Comparison of ENCODE assay signal across 21 cellular contexts in the genomic region with DNA sequence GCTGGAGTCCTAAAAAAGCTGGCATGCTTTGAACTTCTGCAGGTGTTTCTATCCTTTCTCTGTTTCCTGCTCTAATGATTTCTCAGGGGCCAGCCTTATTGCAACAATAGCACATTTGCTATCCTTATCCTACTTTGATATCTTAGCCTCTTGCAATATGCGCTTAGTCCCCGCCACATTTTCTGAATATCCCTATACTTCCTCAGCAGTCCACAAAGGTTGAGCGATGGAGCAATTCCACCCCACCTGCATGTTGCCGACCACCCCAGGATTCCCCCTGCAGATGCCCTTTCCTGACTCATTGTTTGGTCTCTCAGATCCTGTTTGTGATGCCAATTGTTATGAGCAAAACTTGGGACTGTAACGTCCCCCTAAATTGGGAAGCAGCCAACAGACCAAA. TPM values are rescaled to one million over a fixed set of nuclear protein-coding genes. Genes with fewer than 3 reads are reported as not detected.
A peak's percentile ranks its signal among the peaks of the same experiment; 100 is the strongest.
DNase-seq lines count a peak whose midpoint lies in the region; ATAC-seq, FAIRE-seq and TF ChIP-seq lines count a peak whose summit lies in the region.
"Had no signal": no experiment of that assay in that cellular context is flagged by ENCODE, and none has a peak within 500 bp of the region (broad histone marks: within the 10 kb centered on the region; RNA-seq: fewer than 3 reads in every experiment).

No MANE protein-coding gene starts in this region.

- H3K4me2 ChIP-seq in K562 (ENCODE audit: insufficient read depth, low read length): no peak overlapping the region

- H3K4me1 Mint-ChIP-seq in activated naive CD8-positive, alpha-beta T cell treated with anti-CD3 and anti-CD28 coated beads for 36 hours: peaks cover 3% of the 10 kb centered on the region
- H3K4me1 Mint-ChIP-seq in activated naive CD8-positive, alpha-beta T cell treated with anti-CD3 and anti-CD28 coated beads, Interleukin-2, amount 50 U/mL, for 24 hours: no peaks in the 10 kb centered on the region

- no peaks in the 10 kb centered on the region for H3K9me3 Mint-ChIP-seq in activated naive CD8-positive, alpha-beta T cell treated with anti-CD3 and anti-CD28 coated beads for 36 hours
- H3K9me3 Mint-ChIP-seq in activated naive CD8-positive, alpha-beta T cell treated with anti-CD3 and anti-CD28 coated beads, Interleukin-2, amount 50 U/mL, for 24 hours: no peaks in the 10 kb centered on the region
- H3K9me3 Mint-ChIP-seq: CD8-positive, alpha-beta T cell had no signal

- H3K4me3 ChIP-seq in Jurkat, Clone E6-1 (ENCODE audit: low read length): no peak overlapping the region
- H3K4me3 ChIP-seq in K562 (no peak overlapping the region), dorsolateral prefrontal cortex (no peak overlapping the region)
- H3K4me3 ChIP-seq: Peyer's patch had no signal

- WGBS in K562 (ENCODE audit: insufficient coverage, low coverage, missing lambda C conversion rate): 65% methylated on average over 5 of the region's 5 CpGs

- CTCF ChIA-PET in K562 (lab: Yijun Ruan, JAX; ENCODE audit: low intra/inter-chr PET ratio): interaction anchor here (0.6 kb wide), 1 partner anchor 109 kb away, joined by 3 read pairs; no protein-coding TSS in a partner anchor

- no peaks in the 10 kb centered on the region for H3K79me2 ChIP-seq in K562 (ENCODE audit: control insufficient read depth, insufficient read depth, low read length)

- intact Hi-C loops in K562 (cut with micrococcal nuclease): no loop called here
- intact Hi-C loops in dorsolateral prefrontal cortex (cut with DNase I): no loop called here

- H3K9me3 ChIP-seq in K562 (replicated peaks; ENCODE audit: control insufficient read depth, insufficient read depth, low read depth, low read length): no peaks in the 10 kb centered on the region; the same call in 1 of the 2 replicates
- H3K9me3 ChIP-seq: BE2C, Peyer's patch had no signal

- H2AFZ ChIP-seq in K562 (ENCODE audit: low read depth, low read length): 0 out of 2 replicates have a peak overlapping the region, but pooled peaks have one; percentile 82

- POLR2A ChIA-PET in K562 (lab: Yijun Ruan, JAX): interaction anchor here (0.9 to 4.2 kb wide), 8 partner anchors 9 to 105 kb away, joined by 3 to 28 read pairs (median 4); no protein-coding TSS in a partner anchor

- H3K4me1 ChIP-seq in K562 (replicated peaks in 1 of 2; ENCODE audit: control insufficient read depth in 2 of 2, insufficient read depth in 2 of 2, low read length in 2 of 2): peaks cover 6 to 13% of the 10 kb centered on the region in 2 experiments; a peak in 3 of 5 replicates
- H3K4me1 ChIP-seq: BE2C, Peyer's patch had no signal

- no peak for ATAC-seq in activated naive CD8-positive, alpha-beta T cell treated with anti-CD3 and anti-CD28 coated beads, Interleukin-2, amount 50 U/mL, for 24 hours
- ATAC-seq in K562 (0 out of 3 replicates have a peak, but pooled peaks have one; percentile 8), HG03108 (IDR thresholded peaks at IDR 0.05; ENCODE audit: unreplicated experiment) (no peak)
- ATAC-seq: CD8-positive, alpha-beta T cell; Right ventricle myocardium inferior had no signal

- no peaks in the 10 kb centered on the region for H3K9me1 ChIP-seq in K562 (ENCODE audit: control insufficient read depth, insufficient read depth, low read length)

- H3K27me3 ChIP-seq in K562 (ENCODE audit: control insufficient read depth in 2 of 2, insufficient read depth in 2 of 2, low read length in 2 of 2) (no peaks in the 10 kb centered on the region), dorsolateral prefrontal cortex (peaks cover 0 to 39% (median 5%) of the 10 kb centered on the region in 45 donors)
- H3K27me3 ChIP-seq: BE2C, Peyer's patch had no signal

- DNase-seq in activated naive CD8-positive, alpha-beta T cell treated with anti-CD3 and anti-CD28 coated beads for 36 hours: no peak
- DNase-seq in activated naive CD8-positive, alpha-beta T cell treated with anti-CD3 and anti-CD28 coated beads, Interleukin-2, amount 50 U/mL, for 24 hours: no peak
- peak; percentile 40 for DNase-seq in Jurkat, Clone E6-1 (ENCODE audit: low read depth, low spot score)
- no peak for DNase-seq in K562 (ENCODE audit: extremely low read depth in 1 of 4, low spot score in 3 of 4)
- no peak for DNase-seq in DMS53 treated with DMSO at 0.1 percent for 48 hours (lab: John Stamatoyannopoulos, UW; ENCODE audit: unreplicated experiment)
- DNase-seq in dorsolateral prefrontal cortex: no peak
- DNase-seq in superior temporal gyrus (ENCODE audit: extremely low spot score): no peak
- DNase-seq: BE2C; Calu3; CD8-positive, alpha-beta T cell; DMS53; HCEC 1CT; NCI-H1092; NCI-H1436 treated with DMSO at 0.1 percent for 48 hours; NCI-H2029; NCI-H345; NCI-H526; Peyer's patch; SW 1271 had no signal

- no peak for TF ChIP-seq RAD21 in K562 (CRISPR knock-in tag; conservative IDR thresholded peaks at IDR 0.05 in 1 of 2, IDR thresholded peaks at IDR 0.05 in 1 of 2)

- no peak for FAIRE-seq in K562 (lab: Jason Lieb, UNC)

- TF ChIP-seq EP300 in K562 (IDR thresholded peaks at IDR 0.05; ENCODE audit: low read length): no peak

- TF ChIP-seq CTCF in K562 (IDR thresholded peaks at IDR 0.05 in 2 of 3, conservative IDR thresholded peaks at IDR 0.05 in 1 of 3; ENCODE audit: insufficient read depth in 2 of 3, low read depth in 1 of 3, low read length in 3 of 3): no peak
- TF ChIP-seq CTCF in dorsolateral prefrontal cortex (IDR thresholded peaks at IDR 0.05 in 54 of 56, conservative IDR thresholded peaks at IDR 0.05 in 2 of 56; ENCODE audit: low read depth in 1 of 56, partially characterized antibody in 56 of 56): no peak

- no peaks in the 10 kb centered on the region for H3K27me3 Mint-ChIP-seq in activated naive CD8-positive, alpha-beta T cell treated with anti-CD3 and anti-CD28 coated beads for 36 hours
- peaks cover 4% of the 10 kb centered on the region for H3K27me3 Mint-ChIP-seq in activated naive CD8-positive, alpha-beta T cell treated with anti-CD3 and anti-CD28 coated beads, Interleukin-2, amount 50 U/mL, for 24 hours

- no peak overlapping the region for H3K4me3 Mint-ChIP-seq in activated naive CD8-positive, alpha-beta T cell treated with anti-CD3 and anti-CD28 coated beads for 36 hours
- no peak overlapping the region for H3K4me3 Mint-ChIP-seq in activated naive CD8-positive, alpha-beta T cell treated with anti-CD3 and anti-CD28 coated beads, Interleukin-2, amount 50 U/mL, for 24 hours
- H3K4me3 Mint-ChIP-seq: CD8-positive, alpha-beta T cell had no signal

- no peak overlapping the region; a peak in 1 of 4 replicates for H3K9ac ChIP-seq in K562 (ENCODE audit: insufficient read depth in 1 of 2, low read depth in 2 of 2, low read length in 2 of 2)

- in situ Hi-C loops in K562 (cut with MboI): no loop called here

- BruUV-seq in K562 (replicated peaks; lab: Mats Ljungman, UMichigan): no TSS peak

- no peaks in the 10 kb centered on the region for H3K36me3 ChIP-seq in K562 (ENCODE audit: control insufficient read depth, insufficient read depth, low read length)
- H3K36me3 ChIP-seq: BE2C, Peyer's patch had no signal

- peak overlapping the region; percentile 59 for H3K27ac Mint-ChIP-seq in activated naive CD8-positive, alpha-beta T cell treated with anti-CD3 and anti-CD28 coated beads for 36 hours
- no peak overlapping the region for H3K27ac Mint-ChIP-seq in activated naive CD8-positive, alpha-beta T cell treated with anti-CD3 and anti-CD28 coated beads, Interleukin-2, amount 50 U/mL, for 24 hours
- H3K27ac Mint-ChIP-seq: CD8-positive, alpha-beta T cell had no signal

- no peak for TF ChIP-seq POLR2A in K562 (conservative IDR thresholded peaks at IDR 0.05)

- no peaks in the 10 kb centered on the region for H4K20me1 ChIP-seq in K562 (replicated peaks; ENCODE audit: control insufficient read depth, insufficient read depth, low read length)

- no peaks in the 10 kb centered on the region for H3K36me3 Mint-ChIP-seq in activated naive CD8-positive, alpha-beta T cell treated with anti-CD3 and anti-CD28 coated beads for 36 hours
- no peaks in the 10 kb centered on the region for H3K36me3 Mint-ChIP-seq in activated naive CD8-positive, alpha-beta T cell treated with anti-CD3 and anti-CD28 coated beads, Interleukin-2, amount 50 U/mL, for 24 hours (ENCODE audit: low read depth)
- H3K36me3 Mint-ChIP-seq: CD8-positive, alpha-beta T cell had no signal

- H3K27ac ChIP-seq in K562 (ENCODE audit: extremely low read depth, low read depth, low read length): no peak overlapping the region
- H3K27ac ChIP-seq in dorsolateral prefrontal cortex: no peak overlapping the region
- H3K27ac ChIP-seq: Peyer's patch had no signal

TF ChIP-seq in K562, 482 proteins besides CTCF, POLR2A, EP300 and RAD21 (continues in another document):
- TF ChIP-seq CCNT2 (IDR thresholded peaks at IDR 0.05; ENCODE audit: borderline replicate concordance, extremely low read depth, insufficient read length, low read depth, low read length) (no peak), ZFP30 (CRISPR knock-in tag; IDR thresholded peaks at IDR 0.05; ENCODE audit: borderline replicate concordance) (no peak), ESRRA (IDR thresholded peaks at IDR 0.05; ENCODE audit: borderline replicate concordance, low read depth) (no peak)

RNA-seq across cellular contexts. Expression of gene TRIM27, which starts 48.4 kb away (rescaled TPM):
- 10 to 100 TPM; 51.5 to 52.3 TPM for total RNA-seq in activated naive CD8-positive, alpha-beta T cell treated with anti-CD3 and anti-CD28 coated beads for 36 hours
- 56.8 TPM for polyA plus RNA-seq in Jurkat, Clone E6-1 (2012; ENCODE audit: insufficient read depth, insufficient read length)
- 367 and 380 TPM in 2 replicates for total RNA-seq in K562 (2011; cell fraction: chromatin; rRNA removed; ENCODE audit: low replicate concordance)
- 219 and 229 TPM in 2 replicates for total RNA-seq in K562 (2011; cell fraction: nucleolus; rRNA removed)
- 317 and 452 TPM in 2 replicates for total RNA-seq in K562 (2011; cell fraction: nucleoplasm; rRNA removed)
- total RNA-seq in K562 (2014; rRNA removed) (145 and 157 TPM in 2 replicates), K562 (2014; rRNA removed; fragmentation: Illumina TruSeq; extraction: Trizol) (126 and 129 TPM in 2 replicates), K562 (2015; rRNA removed; fragmentation: Illumina TruSeq; extraction: Trizol) (141 and 156 TPM in 2 replicates), K562 (2021) (122 and 127 TPM in 2 replicates), dorsolateral prefrontal cortex (10 to 100 TPM; 31.7 to 61.4 (median 42.6) TPM)
- polyA plus RNA-seq in K562 (2011; rRNA removed) (206 and 235 TPM in 2 replicates), K562 (2014; fragmentation: Illumina TruSeq; extraction: Trizol) (90.9 and 99.7 TPM in 2 replicates), K562 (2014; fragmentation: Nextera tagmentation; extraction: Ambion mirVana) (10 to 100 TPM; 37.7 to 49.6 TPM), K562 (2014; rRNA removed) (118 TPM in 2 replicates)
- 186 and 195 TPM in 2 replicates for polyA plus RNA-seq in K562 (2011; cell fraction: cytosol; rRNA removed)
- polyA plus RNA-seq in K562 (2011; cell fraction: nucleus; rRNA removed): 387 and 419 TPM in 2 replicates
- 101 and 114 TPM in 2 replicates for polyA plus RNA-seq in K562 (2012)
- polyA minus RNA-seq in K562 (2011; rRNA and poly(A)+ RNA removed): 250 and 288 TPM in 2 replicates
- polyA minus RNA-seq in K562 (2011; cell fraction: cytosol; rRNA and poly(A)+ RNA removed): 93.5 and 114 TPM in 2 replicates
- polyA minus RNA-seq in K562 (2011; cell fraction: nucleus; rRNA and poly(A)+ RNA removed): 159 and 183 TPM in 2 replicates
